ENCODE assay signal across 9 cellular contexts in the genomic region with DNA sequence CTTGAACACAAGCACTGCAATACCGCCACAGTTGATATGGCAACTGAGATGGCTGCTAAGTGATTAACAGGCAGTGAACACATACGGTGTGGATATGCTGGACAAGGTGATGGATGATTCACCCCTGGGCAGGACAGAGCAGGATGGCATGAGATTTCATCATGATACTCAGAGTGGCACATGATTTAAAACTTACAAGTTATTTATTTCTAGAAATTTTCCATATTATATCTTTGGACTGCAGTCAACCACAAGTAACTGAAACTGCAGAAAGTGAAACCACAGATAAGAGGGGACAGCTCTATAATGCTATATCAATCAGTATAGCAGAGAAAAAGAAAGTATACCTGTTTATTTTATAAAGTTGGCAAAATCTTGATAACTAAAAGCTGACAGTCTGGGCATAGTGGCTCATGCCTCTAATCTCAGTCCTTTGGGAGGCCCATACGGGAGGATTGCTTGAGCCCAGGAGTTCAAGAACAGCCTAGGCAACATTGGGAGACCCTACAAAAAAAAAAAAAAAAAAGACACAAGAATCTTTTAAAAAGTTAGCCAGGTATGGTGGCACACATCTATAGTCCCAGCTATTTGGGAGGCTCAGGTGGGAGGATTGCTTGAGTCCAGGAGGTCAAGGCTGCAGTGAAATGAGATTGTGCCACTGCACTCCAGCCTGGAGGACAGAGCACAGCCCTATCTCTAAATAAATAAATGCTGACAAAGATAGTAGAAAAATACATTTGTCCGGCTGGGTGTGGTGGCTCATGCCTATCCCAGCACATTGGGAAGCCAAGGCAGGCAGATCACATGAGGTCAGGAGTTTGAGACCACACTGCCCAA. TPM values are rescaled to one million over a fixed set of nuclear protein-coding genes. Genes with fewer than 3 reads are reported as not detected.
A peak's percentile ranks its signal among the peaks of the same experiment; 100 is the strongest.
DNase-seq lines count a peak whose midpoint lies in the region; ATAC-seq, FAIRE-seq and TF ChIP-seq lines count a peak whose summit lies in the region.
"Had no signal": no experiment of that assay in that cellular context is flagged by ENCODE, and none has a peak within 500 bp of the region (broad histone marks: within the 10 kb centered on the region; RNA-seq: fewer than 3 reads in every experiment).

No MANE protein-coding gene starts in this region.

- H3K9me3 ChIP-seq in HepG2 (ENCODE audit: low read length): no peaks in the 10 kb centered on the region

- H3K27me3 Mint-ChIP-seq in activated CD8-positive, alpha-beta T cell treated with anti-CD3 and anti-CD28 coated beads for 36 hours: no peaks in the 10 kb centered on the region
- H3K27me3 Mint-ChIP-seq: IgD-negative memory B cell had no signal

- no TSS peak for BruUV-seq in HepG2 (replicated peaks; lab: Mats Ljungman, UMichigan)

- H3K27me3 ChIP-seq in HepG2 (ENCODE audit: control insufficient read depth in 1 of 2, insufficient read depth in 2 of 2, low read length in 2 of 2): no peaks in the 10 kb centered on the region

- peaks cover 30% of the 10 kb centered on the region for H3K4me1 ChIP-seq in HepG2 (ENCODE audit: insufficient read depth, low read length)

- no peak overlapping the region for H3K27ac ChIP-seq in HepG2 (ENCODE audit: extremely low read length, insufficient read depth, low read length)

- peaks cover 17% of the 10 kb centered on the region for H3K4me1 Mint-ChIP-seq in activated CD8-positive, alpha-beta T cell treated with anti-CD3 and anti-CD28 coated beads for 36 hours (ENCODE audit: low read depth)

- H3K4me2 ChIP-seq in HepG2 (ENCODE audit: low read depth, low read length): no peak overlapping the region

- no peak overlapping the region for H3K4me3 ChIP-seq in HepG2 (replicated peaks in 1 of 3; ENCODE audit: insufficient read depth in 1 of 3, low read depth in 2 of 3, low read length in 3 of 3)

- POLR2A ChIA-PET in activated CD8-positive, alpha-beta T cell treated with anti-CD3 and anti-CD28 coated beads for 36 hours (lab: Charles Lee): interaction anchor here (0.6 to 2.1 kb wide), 3 partner anchors 35 to 92 kb away, joined by 3 to 7 read pairs (median 5); partner anchors contain the start of gene RCC1
- POLR2A ChIA-PET in HepG2 (lab: Yijun Ruan, JAX): no interaction called here

- no peaks in the 10 kb centered on the region for H3K36me3 Mint-ChIP-seq in activated CD8-positive, alpha-beta T cell treated with anti-CD3 and anti-CD28 coated beads for 36 hours (ENCODE audit: low read depth)

- 82% methylated on average over 4 of the region's 4 CpGs for WGBS in HepG2 (ENCODE audit: low lambda C conversion rate)

- no peak for FAIRE-seq in HepG2 (lab: Jason Lieb, UNC)

- peak; percentile 95 for ATAC-seq in activated CD8-positive, alpha-beta T cell treated with anti-CD3 and anti-CD28 coated beads for 36 hours
- ATAC-seq in HepG2 (no peak), GM21576 (IDR thresholded peaks at IDR 0.05; ENCODE audit: unreplicated experiment) (no peak)

- no peak overlapping the region for H2AFZ ChIP-seq in HepG2 (ENCODE audit: low read length)

- in situ Hi-C loops in HepG2 (cut with HindIII; ENCODE audit: extremely low pct_ligation_motif_present, low pct_unique_long_range_greater_than_20kb): loop anchor here (25.0 kb wide), 1 partner anchor 195 kb away; no protein-coding TSS in a partner anchor

- H3K27ac Mint-ChIP-seq in activated CD8-positive, alpha-beta T cell treated with anti-CD3 and anti-CD28 coated beads for 36 hours: peak overlapping the region; percentile 70
- H3K27ac Mint-ChIP-seq: IgD-negative memory B cell had no signal

- H3K4me3 Mint-ChIP-seq in activated CD8-positive, alpha-beta T cell treated with anti-CD3 and anti-CD28 coated beads for 36 hours: peak overlapping the region; percentile 23

- intact Hi-C loops in activated CD8-positive, alpha-beta T cell treated with anti-CD3 and anti-CD28 coated beads for 36 hours (cut with micrococcal nuclease): loop anchor here (10.0 kb wide), 1 partner anchor 87 kb away; the partner anchor contains the start of gene RCC1
- intact Hi-C loops in HepG2 (cut with micrococcal nuclease; ENCODE audit: unreplicated experiment): no loop called here

- TF ChIP-seq POLR2A in HepG2 (IDR thresholded peaks at IDR 0.05; ENCODE audit: insufficient read depth in 1 of 2, low read depth in 2 of 2, low read length in 2 of 2): no peak

- H3K9me3 Mint-ChIP-seq in activated CD8-positive, alpha-beta T cell treated with anti-CD3 and anti-CD28 coated beads for 36 hours: no peaks in the 10 kb centered on the region
- H3K9me3 Mint-ChIP-seq: IgD-negative memory B cell had no signal

- no peak overlapping the region for H3K9ac ChIP-seq in HepG2 (ENCODE audit: insufficient read depth, low read depth, low read length)

- H3K79me2 ChIP-seq in HepG2 (ENCODE audit: insufficient read depth, low read length): peaks cover 33% of the 10 kb centered on the region

- H4K20me1 ChIP-seq in HepG2 (ENCODE audit: insufficient read depth, low read length): no peaks in the 10 kb centered on the region

- H3K36me3 ChIP-seq in HepG2 (replicated peaks in 1 of 2; ENCODE audit: control insufficient read depth in 1 of 2, insufficient read depth in 2 of 2, low read length in 2 of 2): peaks cover 0 to 7% of the 10 kb centered on the region in 2 experiments; a peak in 2 of 5 replicates

- TF ChIP-seq RAD21 in HepG2 (CRISPR knock-in tag; IDR thresholded peaks at IDR 0.05): no peak

- CTCF ChIA-PET in activated CD8-positive, alpha-beta T cell treated with anti-CD3 and anti-CD28 coated beads for 36 hours (lab: Charles Lee): interaction anchor here (1.3 to 1.5 kb wide), 2 partner anchors 16 to 168 kb away, joined by 3 read pairs; no protein-coding TSS in a partner anchor
- CTCF ChIA-PET in HepG2 (lab: Yijun Ruan, JAX; ENCODE audit: low intra/inter-chr PET ratio, low total read pairs): no interaction called here

- TF ChIP-seq EP300 in HepG2 (IDR thresholded peaks at IDR 0.05; ENCODE audit: low read depth in 2 of 2, low read length in 2 of 2): no peak
- TF ChIP-seq EP300 in HepG2 (CRISPR knock-in tag; IDR thresholded peaks at IDR 0.05; ENCODE audit: borderline replicate concordance): no peak

- no peak for TF ChIP-seq CTCF in activated CD8-positive, alpha-beta T cell treated with anti-CD3 and anti-CD28 coated beads for 36 hours (IDR thresholded peaks at IDR 0.05)
- no peak for TF ChIP-seq CTCF in HepG2 (CRISPR knock-in tag; IDR thresholded peaks at IDR 0.05)

- DNase-seq in DMS53 (lab: John Stamatoyannopoulos, UW) (peak; percentile 70), HT-29 (ENCODE audit: low spot score) (peak; percentile 25), HepG2 (ENCODE audit: low spot score) (no peak), NCI-H526 (lab: John Stamatoyannopoulos, UW) (no peak), NCI-H748 treated with DMSO at 0.1 percent for 48 hours (lab: John Stamatoyannopoulos, UW) (no peak), SIG-M5 treated with dmso at 0.1 percent for 504 hours (lab: John Stamatoyannopoulos, UW; ENCODE audit: unreplicated experiment) (no peak)
- DNase-seq in activated CD8-positive, alpha-beta T cell treated with anti-CD3 and anti-CD28 coated beads for 36 hours: peak; percentile 56

TF ChIP-seq in HepG2, 621 proteins besides CTCF, POLR2A, EP300 and RAD21 (continues in another document):
- no peak for TF ChIP-seq MAZ (IDR thresholded peaks at IDR 0.05; ENCODE audit: borderline replicate concordance, low read depth, low read length)
- TF ChIP-seq MAZ (CRISPR knock-in tag; IDR thresholded peaks at IDR 0.05; ENCODE audit: low read depth): no peak
- TF ChIP-seq, protein P1, sequence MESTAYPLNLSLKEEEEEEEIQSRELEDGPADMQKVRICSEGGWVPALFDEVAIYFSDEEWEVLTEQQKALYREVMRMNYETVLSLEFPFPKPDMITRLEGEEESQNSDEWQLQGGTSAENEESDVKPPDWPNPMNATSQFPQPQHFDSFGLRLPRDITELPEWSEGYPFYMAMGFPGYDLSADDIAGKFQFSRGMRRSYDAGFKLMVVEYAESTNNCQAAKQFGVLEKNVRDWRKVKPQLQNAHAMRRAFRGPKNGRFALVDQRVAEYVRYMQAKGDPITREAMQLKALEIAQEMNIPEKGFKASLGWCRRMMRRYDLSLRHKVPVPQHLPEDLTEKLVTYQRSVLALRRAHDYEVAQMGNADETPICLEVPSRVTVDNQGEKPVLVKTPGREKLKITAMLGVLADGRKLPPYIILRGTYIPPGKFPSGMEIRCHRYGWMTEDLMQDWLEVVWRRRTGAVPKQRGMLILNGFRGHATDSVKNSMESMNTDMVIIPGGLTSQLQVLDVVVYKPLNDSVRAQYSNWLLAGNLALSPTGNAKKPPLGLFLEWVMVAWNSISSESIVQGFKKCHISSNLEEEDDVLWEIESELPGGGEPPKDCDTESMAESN (CRISPR knock-in tag; conservative IDR thresholded peaks at IDR 0.05): no peak
- no peak for TF ChIP-seq REXO4 (CRISPR knock-in tag; IDR thresholded peaks at IDR 0.05; ENCODE audit: borderline replicate concordance)

RNA-seq across cellular contexts. Expression of gene PHACTR4, which starts 48.1 kb away (rescaled TPM):
- 7.5 and 8.0 TPM in 2 replicates for total RNA-seq in HT-29 (2014; rRNA removed; shearing (Covaris generic))
- total RNA-seq in activated CD8-positive, alpha-beta T cell treated with anti-CD3 and anti-CD28 coated beads for 36 hours: 10 to 100 TPM; 20.3 to 20.9 TPM
- total RNA-seq in HepG2 (2016; rRNA removed; fragmentation: Illumina TruSeq; extraction: Trizol): 17.1 and 29.6 TPM in 2 replicates
- total RNA-seq in HepG2 (2016; cell fraction: cytosol; rRNA removed; fragmentation: Illumina TruSeq; extraction: Trizol; ENCODE audit: low read depth): 12.5 and 13.7 TPM in 2 replicates
- 18.0 and 28.5 TPM in 2 replicates for total RNA-seq in HepG2 (2016; cell fraction: insoluble cytoplasmic fraction; rRNA removed; fragmentation: Illumina TruSeq; extraction: Trizol)
- total RNA-seq in HepG2 (2016; cell fraction: membrane; rRNA removed; fragmentation: Illumina TruSeq; extraction: Trizol): 22.9 and 27.9 TPM in 2 replicates
- total RNA-seq in HepG2 (2016; cell fraction: nucleus; rRNA removed; fragmentation: Illumina TruSeq; extraction: Trizol): 19.8 and 22.8 TPM in 2 replicates
- 13.9 TPM in 2 replicates for polyA plus RNA-seq in HepG2 (2011; rRNA removed)
- 9.3 and 14.1 TPM in 2 replicates for polyA plus RNA-seq in HepG2 (2011; cell fraction: cytosol; rRNA removed)
- 7.6 and 10.2 TPM in 2 replicates for polyA plus RNA-seq in HepG2 (2011; cell fraction: nucleus; rRNA removed)
- 20.1 and 20.8 TPM in 2 replicates for polyA plus RNA-seq in HepG2 (2012)
- polyA plus RNA-seq in HepG2 (2016; cell fraction: cytosol; fragmentation: Illumina TruSeq; extraction: Trizol; ENCODE audit: low read depth): 3.9 and 4.2 TPM in 2 replicates
- 36.5 and 50.9 TPM in 2 replicates for polyA plus RNA-seq in HepG2 (2016; cell fraction: insoluble cytoplasmic fraction; fragmentation: Illumina TruSeq; extraction: Trizol; ENCODE audit: low read depth)
- polyA plus RNA-seq in HepG2 (2016; cell fraction: membrane; fragmentation: Illumina TruSeq; extraction: Trizol; ENCODE audit: low read depth): 18.0 and 18.6 TPM in 2 replicates
- polyA plus RNA-seq in HepG2 (2016; cell fraction: nucleus; fragmentation: Illumina TruSeq; extraction: Trizol; ENCODE audit: insufficient read depth, low read depth): 40.9 and 42.7 TPM in 2 replicates
- polyA minus RNA-seq in HepG2 (2011; rRNA and poly(A)+ RNA removed; ENCODE audit: low replicate concordance): 21.5 and 24.1 TPM in 2 replicates
- polyA minus RNA-seq in HepG2 (2011; cell fraction: cytosol; rRNA and poly(A)+ RNA removed): 19.1 and 23.2 TPM in 2 replicates
- 13.7 and 14.3 TPM in 2 replicates for polyA minus RNA-seq in HepG2 (2011; cell fraction: nucleus; rRNA and poly(A)+ RNA removed)

Comparison
In these comparisons a context has a peak if more than half of its experiments do, and no peak if none do; other contexts are left out.
1. DNase-seq: peak in DMS53 (single experiment), HT-29 (single experiment) and activated CD8-positive, alpha-beta T cell treated with anti-CD3 and anti-CD28 coated beads for 36 hours (single experiment); none in HepG2 (single experiment), NCI-H526 (0 of 2), NCI-H748 treated with DMSO at 0.1 percent for 48 hours (single experiment) and SIG-M5 treated with dmso at 0.1 percent for 504 hours (single experiment).